1 cellular context compared by ENCODE assay signal in the genomic region with DNA sequence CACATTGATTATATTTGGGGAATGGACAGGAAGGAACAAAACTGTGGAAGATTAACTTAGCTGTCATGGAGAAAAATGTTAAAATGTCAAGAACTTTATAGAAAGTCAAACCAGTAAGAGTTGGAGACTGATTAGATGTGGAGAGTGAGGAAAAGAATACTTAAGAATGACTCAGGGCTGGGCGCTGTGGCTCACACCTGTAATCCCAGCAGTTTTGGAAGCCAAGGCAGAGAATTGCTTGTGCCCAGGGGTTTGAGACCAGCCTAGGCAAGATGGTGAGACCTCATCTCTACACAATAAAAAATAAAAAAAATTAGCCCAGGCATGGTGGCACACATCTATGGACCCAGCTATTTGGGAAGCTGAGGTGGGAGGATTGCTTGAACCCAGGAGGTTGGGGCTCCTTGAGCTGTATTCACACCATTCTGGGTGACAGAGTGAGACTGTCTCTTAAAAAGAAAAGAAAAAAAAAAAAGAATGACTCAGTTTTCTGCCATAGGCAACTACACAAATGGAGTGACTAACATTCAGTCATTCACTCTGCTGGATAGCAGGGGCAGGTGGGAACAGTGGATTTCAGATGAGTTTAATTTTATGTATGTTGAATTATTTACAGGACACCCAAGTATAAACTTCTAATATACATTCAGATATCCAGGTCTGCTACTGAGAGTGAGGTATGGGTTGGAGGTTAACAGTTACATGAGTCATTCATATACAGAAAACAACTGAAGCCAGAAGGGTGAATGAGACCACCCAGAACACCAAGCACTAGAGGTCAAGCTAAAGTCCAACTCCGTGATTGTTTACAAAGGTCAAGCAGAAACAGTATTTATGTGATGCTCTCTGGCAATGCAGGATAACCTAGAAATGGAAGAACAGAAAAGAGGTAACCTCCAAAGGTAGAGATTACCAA.
TF ChIP-seq lines count a peak whose summit lies in the region.

No MANE protein-coding gene starts in this region.

TF ChIP-seq in IMR-90, 13 proteins besides CTCF, POLR2A, EP300 and RAD21 (continued from another document):
- TF ChIP-seq MAZ (IDR thresholded peaks at IDR 0.05; ENCODE audit: borderline replicate concordance, low read depth, low read length): no peak
- no peak for TF ChIP-seq BHLHE40 (IDR thresholded peaks at IDR 0.05; ENCODE audit: low read depth, low read length)
- TF ChIP-seq RCOR1 (IDR thresholded peaks at IDR 0.05; ENCODE audit: insufficient replicate concordance, low read length): no peak
- TF ChIP-seq FOS (IDR thresholded peaks at IDR 0.05; ENCODE audit: low read depth, low read length): no peak
- TF ChIP-seq MAFK (IDR thresholded peaks at IDR 0.05; ENCODE audit: low read depth, low read length): no peak
